ENCODE assay signal across 12 cellular contexts in genomic region chr11:107545101-107545514, GRCh38. TPM values are rescaled to one million over a fixed set of nuclear protein-coding genes. Genes with fewer than 3 reads are reported as not detected.
A peak's percentile ranks its signal among the peaks of the same experiment; 100 is the strongest.
DNase-seq lines count a peak whose midpoint lies in the region; ATAC-seq and TF ChIP-seq lines count a peak whose summit lies in the region.
"Had no signal": no experiment of that assay in that cellular context is flagged by ENCODE, and none has a peak within 500 bp of the region (broad histone marks: within the 10 kb centered on the region; RNA-seq: fewer than 3 reads in every experiment).

No MANE protein-coding gene starts in this region.

- H3K9me3 ChIP-seq in adipocyte (ENCODE audit: control insufficient read depth, low read length) = no peaks in the 10 kb centered on the region
- no peaks in the 10 kb centered on the region for H3K9me3 ChIP-seq in CD8-positive, alpha-beta T cell (ENCODE audit: low read length)

- POLR2A ChIA-PET in CD8-positive, alpha-beta T cell (lab: Charles Lee) = interaction anchor here (1.0 kb wide), 1 partner anchor 10 kb away, joined by 3 read pairs; no protein-coding TSS in a partner anchor

- H3K9ac ChIP-seq in adipocyte (ENCODE audit: low read length) = no peak overlapping the region

- peaks cover 1% of the 10 kb centered on the region for H3K36me3 ChIP-seq in adipocyte (ENCODE audit: control insufficient read depth, insufficient read depth, low read length, severe bottlenecking)
- H3K36me3 ChIP-seq in CD8-positive, alpha-beta T cell (ENCODE audit: insufficient read depth, low read length) = peaks cover 13% of the 10 kb centered on the region

- intact Hi-C loops in CD8-positive, alpha-beta T cell (cut with DNase I, micrococcal nuclease) = loop anchor here in 1 of 2 experiments (5.0 kb wide), 1 partner anchor 352 kb away; no protein-coding TSS in a partner anchor

- no peaks in the 10 kb centered on the region for H3K27me3 ChIP-seq in adipocyte (replicated peaks; ENCODE audit: control insufficient read depth, insufficient read depth, low read length)
- H3K27me3 ChIP-seq in CD8-positive, alpha-beta T cell (ENCODE audit: insufficient read depth, low read length) = no peaks in the 10 kb centered on the region

- H3K9me3 Mint-ChIP-seq in stimulated activated naive CD8-positive, alpha-beta T cell treated with anti-CD3 and anti-CD28 coated beads, Interleukin-15, amount 100 ng/mL, for 72 hours = no peaks in the 10 kb centered on the region
- H3K9me3 Mint-ChIP-seq in glutamatergic neuron (ENCODE audit: unreplicated experiment) = no peaks in the 10 kb centered on the region
- H3K9me3 Mint-ChIP-seq in CD8-positive, alpha-beta T cell = no peaks in the 10 kb centered on the region
- H3K9me3 Mint-ChIP-seq in stimulated activated naive B cell treated with anti-CD40 and anti-IgM and Interleukin-4, amounts not matched to agents 10 μg/mL and 1 μg/mL and 100 μg/mL, for 72 hours = no peaks in the 10 kb centered on the region
- H3K9me3 Mint-ChIP-seq: activated T-helper 2 cell treated with anti-CD3 and anti-CD28 coated beads, Interferon-gamma antibody, Interleukin-2, Interleukin-4, amounts not matched to agents 10 μg/mL and 5 μg/mL and 100 μg/mL, durations not matched to agents 14 hours and 24 hours and 36 hours; neural crest cell had no signal

- CTCF ChIA-PET in CD8-positive, alpha-beta T cell (lab: Charles Lee) = interaction anchor here (1.0 to 9.2 kb wide), 2 partner anchors 20 to 145 kb away, joined by 3 to 62 read pairs; partner anchors contain the start of gene ALKBH8

- ATAC-seq in stimulated activated naive CD8-positive, alpha-beta T cell treated with anti-CD3 and anti-CD28 coated beads, Interleukin-15, amount 100 ng/mL, for 72 hours = peak; percentile 60
- no peak for ATAC-seq in stimulated activated naive CD8-positive, alpha-beta T cell treated with anti-CD3 and anti-CD28 coated beads, Interleukin-15, Interleukin-2, amounts not matched to agents 100 U/mL and 50 U/mL, for 24 hours
- no peak for ATAC-seq in CD8-positive, alpha-beta T cell
- ATAC-seq in stimulated activated naive B cell treated with anti-CD40 and anti-IgM and Interleukin-4, amounts not matched to agents 10 μg/mL and 1 μg/mL and 100 μg/mL, for 72 hours (replicated peaks) = no peak

- no peak overlapping the region for H3K27ac Mint-ChIP-seq in stimulated activated naive CD8-positive, alpha-beta T cell treated with anti-CD3 and anti-CD28 coated beads, Interleukin-15, amount 100 ng/mL, for 72 hours
- no peak overlapping the region for H3K27ac Mint-ChIP-seq in glutamatergic neuron (ENCODE audit: unreplicated experiment)
- H3K27ac Mint-ChIP-seq in CD8-positive, alpha-beta T cell = no peak overlapping the region
- H3K27ac Mint-ChIP-seq in stimulated activated naive B cell treated with anti-CD40 and anti-IgM and Interleukin-4, amounts not matched to agents 10 μg/mL and 1 μg/mL and 100 μg/mL, for 72 hours = no peak overlapping the region
- H3K27ac Mint-ChIP-seq: activated T-helper 2 cell treated with anti-CD3 and anti-CD28 coated beads, Interferon-gamma antibody, Interleukin-2, Interleukin-4, amounts not matched to agents 10 μg/mL and 5 μg/mL and 100 μg/mL, durations not matched to agents 14 hours and 24 hours and 36 hours had no signal

- no peak overlapping the region for H3K4me3 Mint-ChIP-seq in stimulated activated naive CD8-positive, alpha-beta T cell treated with anti-CD3 and anti-CD28 coated beads, Interleukin-15, amount 100 ng/mL, for 72 hours
- no peak overlapping the region for H3K4me3 Mint-ChIP-seq in glutamatergic neuron (ENCODE audit: unreplicated experiment)
- no peak overlapping the region for H3K4me3 Mint-ChIP-seq in CD8-positive, alpha-beta T cell
- H3K4me3 Mint-ChIP-seq in stimulated activated naive B cell treated with anti-CD40 and anti-IgM and Interleukin-4, amounts not matched to agents 10 μg/mL and 1 μg/mL and 100 μg/mL, for 72 hours = no peak overlapping the region
- H3K4me3 Mint-ChIP-seq: neural crest cell had no signal

- H3K4me1 ChIP-seq in adipocyte (ENCODE audit: control insufficient read depth, insufficient read depth, low read length) = peaks cover 12% of the 10 kb centered on the region
- H3K4me1 ChIP-seq in CD8-positive, alpha-beta T cell (ENCODE audit: insufficient read depth, low read length) = no peaks in the 10 kb centered on the region

- peaks cover 21% of the 10 kb centered on the region for H3K4me1 Mint-ChIP-seq in stimulated activated naive CD8-positive, alpha-beta T cell treated with anti-CD3 and anti-CD28 coated beads, Interleukin-15, amount 100 ng/mL, for 72 hours
- H3K4me1 Mint-ChIP-seq in glutamatergic neuron (ENCODE audit: low read depth, unreplicated experiment) = peaks cover 4% of the 10 kb centered on the region
- H3K4me1 Mint-ChIP-seq in CD8-positive, alpha-beta T cell (ENCODE audit: low read depth) = peaks cover 2% of the 10 kb centered on the region
- H3K4me1 Mint-ChIP-seq in stimulated activated naive B cell treated with anti-CD40 and anti-IgM and Interleukin-4, amounts not matched to agents 10 μg/mL and 1 μg/mL and 100 μg/mL, for 72 hours = no peaks in the 10 kb centered on the region

- no peaks in the 10 kb centered on the region for H3K36me3 Mint-ChIP-seq in glutamatergic neuron (ENCODE audit: unreplicated experiment)
- peaks cover 76% of the 10 kb centered on the region for H3K36me3 Mint-ChIP-seq in CD8-positive, alpha-beta T cell
- peaks cover 16 to 40% of the 10 kb centered on the region in 2 donors for H3K36me3 Mint-ChIP-seq in stimulated activated naive B cell treated with anti-CD40 and anti-IgM and Interleukin-4, amounts not matched to agents 10 μg/mL and 1 μg/mL and 100 μg/mL, for 72 hours

- H3K27me3 Mint-ChIP-seq in stimulated activated naive CD8-positive, alpha-beta T cell treated with anti-CD3 and anti-CD28 coated beads, Interleukin-15, amount 100 ng/mL, for 72 hours = no peaks in the 10 kb centered on the region
- no peaks in the 10 kb centered on the region for H3K27me3 Mint-ChIP-seq in glutamatergic neuron (ENCODE audit: unreplicated experiment)
- no peaks in the 10 kb centered on the region for H3K27me3 Mint-ChIP-seq in CD8-positive, alpha-beta T cell (ENCODE audit: low read depth)
- no peaks in the 10 kb centered on the region for H3K27me3 Mint-ChIP-seq in stimulated activated naive B cell treated with anti-CD40 and anti-IgM and Interleukin-4, amounts not matched to agents 10 μg/mL and 1 μg/mL and 100 μg/mL, for 72 hours

- TF ChIP-seq CTCF in glutamatergic neuron (IDR thresholded peaks at IDR 0.05; ENCODE audit: partially characterized antibody, unreplicated experiment) = no peak
- TF ChIP-seq CTCF in CD8-positive, alpha-beta T cell (IDR thresholded peaks at IDR 0.05) = no peak

- H3K27ac ChIP-seq in CD8-positive, alpha-beta T cell (ENCODE audit: low read depth, low read length) = no peak overlapping the region

- no peak overlapping the region for H3K4me3 ChIP-seq in adipocyte (ENCODE audit: low read length)
- H3K4me3 ChIP-seq in CD8-positive, alpha-beta T cell (ENCODE audit: low read depth, low read length) = no peak overlapping the region

- DNase-seq in stimulated activated naive CD8-positive, alpha-beta T cell treated with anti-CD3 and anti-CD28 coated beads, Interleukin-15, amount 100 ng/mL, for 72 hours = no peak
- DNase-seq in stimulated activated naive CD8-positive, alpha-beta T cell treated with anti-CD3 and anti-CD28 coated beads, Interleukin-15, Interleukin-2, amounts not matched to agents 100 U/mL and 50 U/mL, for 24 hours = no peak
- peak; percentile 25 for DNase-seq in adipocyte (ENCODE audit: low read depth)
- peak; percentile 47 for DNase-seq in glomerular endothelial cell (ENCODE audit: extremely low read depth, low read depth, low spot score)
- DNase-seq in glutamatergic neuron = no peak
- DNase-seq in activated effector memory CD4-positive, alpha-beta T cell treated with anti-CD3 and anti-CD28 coated beads, Interleukin-2, amount 50 U/mL, for 16 hours = no peak
- DNase-seq in CD8-positive, alpha-beta T cell = no peak
- DNase-seq in stimulated activated naive B cell treated with anti-CD40 and anti-IgM and Interleukin-4, amounts not matched to agents 10 μg/mL and 1 μg/mL and 100 μg/mL, for 72 hours = no peak
- DNase-seq: NCI-H1417 had no signal

RNA-seq across cellular contexts. Expression of gene ALKBH8, which starts 20.4 kb away (rescaled TPM):
- total RNA-seq in glomerular endothelial cell (2.7 and 3.6 TPM in 2 replicates), glutamatergic neuron (ENCODE audit: unreplicated experiment) (6.4 TPM)
- 10 to 100 TPM; 10.2 to 11.8 TPM for total RNA-seq in CD8-positive, alpha-beta T cell

RNA-seq across cellular contexts. Expression of gene ELMOD1, which starts 45.8 kb away (rescaled TPM):
- total RNA-seq in glomerular endothelial cell (not detected in 2 replicates), glutamatergic neuron (ENCODE audit: unreplicated experiment) (0.81 TPM)
- total RNA-seq in CD8-positive, alpha-beta T cell = not detected
- total RNA-seq: activated T-helper 2 cell treated with anti-CD3 and anti-CD28 coated beads, Interferon-gamma antibody, Interleukin-2, Interleukin-4, amounts not matched to agents 10 μg/mL and 5 μg/mL and 100 μg/mL, durations not matched to agents 14 hours and 24 hours and 36 hours; OCI-LY7 had no signal

Comparison
In these comparisons a context has a peak if more than half of its experiments do, and no peak if none do; other contexts are left out.
1. DNase-seq: peak in adipocyte (single experiment) and glomerular endothelial cell (single experiment); none in stimulated activated naive CD8-positive, alpha-beta T cell treated with anti-CD3 and anti-CD28 coated beads, Interleukin-15, amount 100 ng/mL, for 72 hours (0 of 2), stimulated activated naive CD8-positive, alpha-beta T cell treated with anti-CD3 and anti-CD28 coated beads, Interleukin-15, Interleukin-2, amounts not matched to agents 100 U/mL and 50 U/mL, for 24 hours (single experiment), glutamatergic neuron (single experiment), activated effector memory CD4-positive, alpha-beta T cell treated with anti-CD3 and anti-CD28 coated beads, Interleukin-2, amount 50 U/mL, for 16 hours (single experiment), CD8-positive, alpha-beta T cell (0 of 7) and stimulated activated naive B cell treated with anti-CD40 and anti-IgM and Interleukin-4, amounts not matched to agents 10 μg/mL and 1 μg/mL and 100 μg/mL, for 72 hours (single experiment).